ENCODE assay signal across 14 cellular contexts in the genomic region with DNA sequence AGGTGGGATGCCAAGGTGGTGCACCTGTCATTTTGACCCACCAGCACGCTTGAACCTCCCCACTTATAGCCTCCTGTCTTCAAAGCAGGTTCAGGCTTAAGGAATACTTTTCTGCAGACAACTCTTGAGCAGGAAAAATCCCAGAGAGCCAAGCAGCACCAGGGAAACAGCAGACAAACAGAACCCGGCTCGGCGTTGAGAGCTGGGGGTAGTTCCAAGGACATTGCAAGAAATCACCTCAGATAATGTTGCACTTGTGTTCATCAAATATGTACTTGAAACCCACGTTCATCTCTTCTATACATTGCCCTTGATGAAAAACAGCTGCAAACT.
DNase-seq lines count a peak whose midpoint lies in the region; TF ChIP-seq lines count a peak whose summit lies in the region.
"Had no signal": no experiment of that assay in that cellular context is flagged by ENCODE, and none has a peak within 500 bp of the region (broad histone marks: within the 10 kb centered on the region; RNA-seq: fewer than 3 reads in every experiment).

No MANE protein-coding gene starts in this region.

- no TSS peak for BruUV-seq in MCF 10A (replicated peaks; lab: Mats Ljungman, UMichigan)

- H3K4me1 Mint-ChIP-seq in MCF 10A (ENCODE audit: insufficient read depth, unreplicated experiment) (peaks cover 23% of the 10 kb centered on the region), chondrocyte (ENCODE audit: low read depth) (peaks cover 65% of the 10 kb centered on the region)
- H3K4me1 Mint-ChIP-seq: immature natural killer cell had no signal

- WGBS in mesodermal cell (ENCODE audit: insufficient coverage in 2 of 2), 2 experiments: 93 to 98% methylated on average over 3 to 4 of the region's 5 CpGs
- 23% methylated on average over 5 of the region's 5 CpGs for WGBS in urinary bladder

- H3K9me3 Mint-ChIP-seq in MCF 10A (ENCODE audit: unreplicated experiment) (no peaks in the 10 kb centered on the region), chondrocyte (ENCODE audit: low read depth) (no peaks in the 10 kb centered on the region)
- H3K9me3 Mint-ChIP-seq: GM23338; immature natural killer cell; T-helper 1 cell treated with Interleukin-12 subunit alpha and Interleukin-12 subunit beta and Interleukin-4 antibody, amounts not matched to agents 30 μg/mL and 1 μg/mL, for 36 hours had no signal

- intact Hi-C loops in breast epithelium (cut with DNase I; ENCODE audit: low total_unique reads): no loop called here
- intact Hi-C loops in MCF 10A (cut with micrococcal nuclease): loop anchor here (5.0 kb wide), 2 partner anchors 61 to 129 kb away; no protein-coding TSS in a partner anchor

- POLR2A ChIA-PET in MCF 10A (lab: Yijun Ruan, JAX): interaction anchor here (0.7 kb wide), 1 partner anchor 128 kb away, joined by 3 read pairs; no protein-coding TSS in a partner anchor

- H3K4me3 Mint-ChIP-seq in MCF 10A (ENCODE audit: unreplicated experiment) (no peak overlapping the region), chondrocyte (ENCODE audit: unreplicated experiment) (peak overlapping the region; percentile 62)
- H3K4me3 Mint-ChIP-seq: GM23338; immature natural killer cell; T-helper 1 cell treated with Interleukin-12 subunit alpha and Interleukin-12 subunit beta and Interleukin-4 antibody, amounts not matched to agents 30 μg/mL and 1 μg/mL, for 36 hours had no signal

- H3K36me3 ChIP-seq in breast epithelium (no peaks in the 10 kb centered on the region), mesodermal cell (ENCODE audit: control insufficient read depth, insufficient read depth, low read length) (no peaks in the 10 kb centered on the region), urinary bladder (ENCODE audit: insufficient read depth) (no peaks in the 10 kb centered on the region), BE2C (no peaks in the 10 kb centered on the region)
- H3K36me3 ChIP-seq: cardiac muscle cell had no signal

- DNase-seq in breast epithelium (ENCODE audit: low spot score in 2 of 2): no peak
- no peak for DNase-seq in MCF 10A (ENCODE audit: unreplicated experiment)
- no peak for DNase-seq in chondrocyte (ENCODE audit: low spot score)
- no peak for DNase-seq in stimulated activated naive CD4-positive, alpha-beta T cell (lab: John Stamatoyannopoulos, UW)
- DNase-seq in BE2C: no peak
- no peak for DNase-seq in mesenteric fat pad (ENCODE audit: low spot score)
- DNase-seq: activated CD4-positive, alpha-beta T cell treated with anti-CD3 and anti-CD28 coated beads, Interleukin-2, amount 50 U/mL, for 48 hours; immature natural killer cell; NCI-H2171 had no signal

- H3K27me3 ChIP-seq in breast epithelium (no peaks in the 10 kb centered on the region), BE2C (no peaks in the 10 kb centered on the region)
- H3K27me3 ChIP-seq: cardiac muscle cell had no signal

- H3K4me1 ChIP-seq in breast epithelium (no peaks in the 10 kb centered on the region), mesodermal cell (ENCODE audit: control insufficient read depth, insufficient read depth, low read length, poor library complexity, severe bottlenecking) (peaks cover 14% of the 10 kb centered on the region), urinary bladder (ENCODE audit: insufficient read depth) (no peaks in the 10 kb centered on the region), BE2C (no peaks in the 10 kb centered on the region)

- TF ChIP-seq POLR2A in breast epithelium (IDR thresholded peaks at IDR 0.05): no peak

- H3K27me3 Mint-ChIP-seq in MCF 10A (ENCODE audit: insufficient read depth, unreplicated experiment) (no peaks in the 10 kb centered on the region), chondrocyte (ENCODE audit: low read depth) (no peaks in the 10 kb centered on the region)

- H3K36me3 Mint-ChIP-seq in MCF 10A (ENCODE audit: insufficient read depth, unreplicated experiment) (no peaks in the 10 kb centered on the region), chondrocyte (ENCODE audit: low read depth) (peaks cover 8% of the 10 kb centered on the region)
- H3K36me3 Mint-ChIP-seq: immature natural killer cell had no signal

- H3K27ac Mint-ChIP-seq in MCF 10A (ENCODE audit: low read depth, unreplicated experiment): no peak overlapping the region
- H3K27ac Mint-ChIP-seq in chondrocyte (ENCODE audit: unreplicated experiment): peak overlapping the region; percentile 98
- H3K27ac Mint-ChIP-seq: GM23338; immature natural killer cell; T-helper 1 cell treated with Interleukin-12 subunit alpha and Interleukin-12 subunit beta and Interleukin-4 antibody, amounts not matched to agents 30 μg/mL and 1 μg/mL, for 36 hours had no signal

- TF ChIP-seq CTCF in breast epithelium (IDR thresholded peaks at IDR 0.05): no peak
- no peak for TF ChIP-seq CTCF in MCF 10A (IDR thresholded peaks at IDR 0.05; ENCODE audit: unreplicated experiment)
- TF ChIP-seq CTCF in chondrocyte (IDR thresholded peaks at IDR 0.05): no peak
- no peak for TF ChIP-seq CTCF in BE2C (IDR thresholded peaks at IDR 0.05; ENCODE audit: low read depth, low read length)

- no peak overlapping the region for H3K4me3 ChIP-seq in breast epithelium
- H3K4me3 ChIP-seq in mesodermal cell (ENCODE audit: extremely low read depth, insufficient read depth, low read length, poor library complexity, severe bottlenecking): no peak overlapping the region
- no peak overlapping the region for H3K4me3 ChIP-seq in urinary bladder (ENCODE audit: low read depth, low read length)
- no peak overlapping the region for H3K4me3 ChIP-seq in BE2C (ENCODE audit: low read depth, low read length)
- H3K4me3 ChIP-seq: cardiac muscle cell, GM23338 had no signal

- H3K9me3 ChIP-seq in breast epithelium (no peaks in the 10 kb centered on the region), mesodermal cell (ENCODE audit: control insufficient read depth, low read length) (no peaks in the 10 kb centered on the region), BE2C (no peaks in the 10 kb centered on the region)

- peak overlapping the region; percentile 6 to 22 for H3K27ac ChIP-seq in breast epithelium
- H3K27ac ChIP-seq in mesodermal cell (ENCODE audit: low read depth, low read length, severe bottlenecking): peak overlapping the region; percentile 5
- H3K27ac ChIP-seq in urinary bladder (ENCODE audit: low read depth): peak overlapping the region; percentile 48
- H3K27ac ChIP-seq: cardiac muscle cell had no signal

- CTCF ChIA-PET in MCF 10A (lab: Yijun Ruan, JAX): interaction anchor here (0.6 kb wide), 3 partner anchors 35 to 270 kb away, joined by 3 to 4 read pairs (median 3); no protein-coding TSS in a partner anchor
